ENCODE assay signal across 20 cellular contexts in the genomic region with DNA sequence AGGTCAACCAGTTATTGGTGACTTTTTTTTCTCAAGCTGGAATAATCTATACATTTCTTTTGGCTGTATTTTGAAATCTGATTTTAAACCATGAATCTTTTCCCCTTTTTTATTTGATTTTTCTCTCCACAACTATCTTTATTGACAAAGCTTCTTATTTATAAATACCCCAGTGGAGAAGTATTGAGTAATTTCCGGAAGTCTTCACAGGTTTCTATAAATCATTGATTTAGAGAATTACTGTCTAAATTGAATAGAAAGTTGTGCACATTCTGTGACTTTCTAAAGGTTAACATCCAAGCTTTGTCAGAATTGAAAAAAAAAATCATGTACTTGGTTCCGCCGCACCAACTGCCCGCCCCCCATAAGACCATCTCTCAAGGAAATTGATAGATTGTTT. TPM values are rescaled to one million over a fixed set of nuclear protein-coding genes. Genes with fewer than 3 reads are reported as not detected.
DNase-seq lines count a peak whose midpoint lies in the region; ATAC-seq, FAIRE-seq and TF ChIP-seq lines count a peak whose summit lies in the region.
"Had no signal": no experiment of that assay in that cellular context is flagged by ENCODE, and none has a peak within 500 bp of the region (broad histone marks: within the 10 kb centered on the region; RNA-seq: fewer than 3 reads in every experiment).

No MANE protein-coding gene starts in this region.

- CTCF ChIA-PET in activated CD4-positive, alpha-beta memory T cell treated with anti-CD3 and anti-CD28 coated beads, Interleukin-2, amount 10 ng/mL, durations not matched to agents 7 days and 5 days (lab: Charles Lee): interaction anchor here (0.7 to 1.6 kb wide), 5 partner anchors 8 to 38 kb away, joined by 3 to 5 read pairs (median 5); no protein-coding TSS in a partner anchor
- CTCF ChIA-PET in activated CD4-positive, alpha-beta memory T cell treated with anti-CD3 and anti-CD28 coated beads for 36 hours (lab: Charles Lee): interaction anchor here (0.7 to 1.9 kb wide), 3 partner anchors 8 to 39 kb away, joined by 3 to 10 read pairs (median 3); no protein-coding TSS in a partner anchor

- peaks cover 90% of the 10 kb centered on the region for H3K79me2 ChIP-seq in neural progenitor cell (ENCODE audit: low read depth)

- peaks cover 92% of the 10 kb centered on the region for H4K20me1 ChIP-seq in neural progenitor cell (ENCODE audit: low read depth)

- no peak for ATAC-seq in CD4-positive, CD25-positive, alpha-beta regulatory T cell (ENCODE audit: low read depth in 2 of 2)

- H3K4me3 Mint-ChIP-seq in activated CD4-positive, alpha-beta memory T cell treated with anti-CD3 and anti-CD28 coated beads, Interleukin-2, amount 10 ng/mL, durations not matched to agents 7 days and 5 days: no peak overlapping the region
- no peak overlapping the region for H3K4me3 Mint-ChIP-seq in activated CD4-positive, alpha-beta memory T cell treated with anti-CD3 and anti-CD28 coated beads for 36 hours
- no peak overlapping the region for H3K4me3 Mint-ChIP-seq in CD4-positive, CD25-positive, alpha-beta regulatory T cell
- H3K4me3 Mint-ChIP-seq in neural progenitor cell: no peak overlapping the region
- H3K4me3 Mint-ChIP-seq: B cell, H9 had no signal

- H3K36me3 Mint-ChIP-seq in activated CD4-positive, alpha-beta memory T cell treated with anti-CD3 and anti-CD28 coated beads, Interleukin-2, amount 10 ng/mL, durations not matched to agents 7 days and 5 days (ENCODE audit: low read depth): peaks cover 70% of the 10 kb centered on the region
- peaks cover 56% of the 10 kb centered on the region for H3K36me3 Mint-ChIP-seq in activated CD4-positive, alpha-beta memory T cell treated with anti-CD3 and anti-CD28 coated beads for 36 hours
- peaks cover 55% of the 10 kb centered on the region for H3K36me3 Mint-ChIP-seq in CD4-positive, CD25-positive, alpha-beta regulatory T cell
- H3K36me3 Mint-ChIP-seq in neural progenitor cell: peaks cover 45% of the 10 kb centered on the region

- H3K4me1 Mint-ChIP-seq in activated CD4-positive, alpha-beta memory T cell treated with anti-CD3 and anti-CD28 coated beads, Interleukin-2, amount 10 ng/mL, durations not matched to agents 7 days and 5 days: peaks cover 34% of the 10 kb centered on the region
- peaks cover 34% of the 10 kb centered on the region for H3K4me1 Mint-ChIP-seq in activated CD4-positive, alpha-beta memory T cell treated with anti-CD3 and anti-CD28 coated beads for 36 hours (ENCODE audit: low read depth)
- H3K4me1 Mint-ChIP-seq in CD4-positive, CD25-positive, alpha-beta regulatory T cell: peaks cover 28 to 37% (median 30%) of the 10 kb centered on the region in 4 donors
- H3K4me1 Mint-ChIP-seq in neural progenitor cell: no peaks in the 10 kb centered on the region
- H3K4me1 Mint-ChIP-seq: B cell had no signal

- H3K9ac ChIP-seq in neural progenitor cell: no peak overlapping the region
- H3K9ac ChIP-seq: KMS-11 had no signal

- no peak overlapping the region for H3K4me2 ChIP-seq in neural progenitor cell
- H3K4me2 ChIP-seq: KMS-11 had no signal

- H3K4me3 ChIP-seq in CD4-positive, CD25-positive, alpha-beta regulatory T cell (ENCODE audit: low read depth, low read length): no peak overlapping the region
- H3K4me3 ChIP-seq in neural progenitor cell (no peak overlapping the region), small intestine (ENCODE audit: low read depth in 1 of 2, low read length in 2 of 2) (no peak overlapping the region)

- H2AFZ ChIP-seq in neural progenitor cell (replicated peaks): no peak overlapping the region

- no peaks in the 10 kb centered on the region for H3K27me3 Mint-ChIP-seq in activated CD4-positive, alpha-beta memory T cell treated with anti-CD3 and anti-CD28 coated beads, Interleukin-2, amount 10 ng/mL, durations not matched to agents 7 days and 5 days
- no peaks in the 10 kb centered on the region for H3K27me3 Mint-ChIP-seq in activated CD4-positive, alpha-beta memory T cell treated with anti-CD3 and anti-CD28 coated beads for 36 hours
- no peaks in the 10 kb centered on the region for H3K27me3 Mint-ChIP-seq in CD4-positive, CD25-positive, alpha-beta regulatory T cell
- H3K27me3 Mint-ChIP-seq in neural progenitor cell (ENCODE audit: insufficient read depth, low read depth): peaks cover 2% of the 10 kb centered on the region
- H3K27me3 Mint-ChIP-seq: B cell had no signal

- no peak overlapping the region for H3K27ac ChIP-seq in CD4-positive, CD25-positive, alpha-beta regulatory T cell (ENCODE audit: insufficient read depth, low read length, poor library complexity, severe bottlenecking)
- peak overlapping the region; percentile 3; the same call in 1 of the 2 replicates for H3K27ac ChIP-seq in VCaP
- peak overlapping the region; percentile 39 for H3K27ac ChIP-seq in neural progenitor cell
- H3K27ac ChIP-seq in small intestine (ENCODE audit: low read depth in 1 of 2, low read length in 1 of 2): no peak overlapping the region
- H3K27ac ChIP-seq: HL-60, KMS-11 had no signal

- intact Hi-C loops in activated CD4-positive, alpha-beta memory T cell treated with anti-CD3 and anti-CD28 coated beads for 36 hours (cut with micrococcal nuclease): loop anchor here (2.0 kb wide), 1 partner anchor 46 kb away; no protein-coding TSS in a partner anchor

- POLR2A ChIA-PET in activated CD4-positive, alpha-beta memory T cell treated with anti-CD3 and anti-CD28 coated beads, Interleukin-2, amount 10 ng/mL, durations not matched to agents 7 days and 5 days (lab: Charles Lee): interaction anchor here (1.5 kb wide), 1 partner anchor 28 kb away, joined by 3 read pairs; no protein-coding TSS in a partner anchor
- POLR2A ChIA-PET in activated CD4-positive, alpha-beta memory T cell treated with anti-CD3 and anti-CD28 coated beads for 36 hours (lab: Charles Lee): no interaction called here

- H3K9me3 ChIP-seq in CD4-positive, CD25-positive, alpha-beta regulatory T cell (ENCODE audit: control insufficient read depth in 2 of 2, low read length in 2 of 2): no peaks in the 10 kb centered on the region
- H3K9me3 ChIP-seq in neural progenitor cell (ENCODE audit: low read depth) (no peaks in the 10 kb centered on the region), small intestine (ENCODE audit: control insufficient read depth, low read depth) (no peaks in the 10 kb centered on the region)
- H3K9me3 ChIP-seq: Caco-2 had no signal

- 94 to 97% (median 96%) methylated on average over 4 of the region's 4 CpGs for WGBS in small intestine, 3 donors

- H3K9me3 Mint-ChIP-seq in activated CD4-positive, alpha-beta memory T cell treated with anti-CD3 and anti-CD28 coated beads, Interleukin-2, amount 10 ng/mL, durations not matched to agents 7 days and 5 days: no peaks in the 10 kb centered on the region
- H3K9me3 Mint-ChIP-seq in activated CD4-positive, alpha-beta memory T cell treated with anti-CD3 and anti-CD28 coated beads for 36 hours: no peaks in the 10 kb centered on the region
- no peaks in the 10 kb centered on the region for H3K9me3 Mint-ChIP-seq in CD4-positive, CD25-positive, alpha-beta regulatory T cell
- no peaks in the 10 kb centered on the region for H3K9me3 Mint-ChIP-seq in neural progenitor cell
- H3K9me3 Mint-ChIP-seq: H9 had no signal

- H3K4me1 ChIP-seq in CD4-positive, CD25-positive, alpha-beta regulatory T cell (ENCODE audit: control insufficient read depth, insufficient read depth, low read length, poor library complexity, severe bottlenecking): no peaks in the 10 kb centered on the region
- H3K4me1 ChIP-seq in neural progenitor cell (peaks cover 48% of the 10 kb centered on the region), small intestine (ENCODE audit: control insufficient read depth in 2 of 2, insufficient read depth in 1 of 2, low read depth in 1 of 2, low read length in 1 of 2) (no peaks in the 10 kb centered on the region)
- H3K4me1 ChIP-seq: Caco-2 had no signal

- TF ChIP-seq CTCF in VCaP (conservative IDR thresholded peaks at IDR 0.05) (no peak), neural progenitor cell (IDR thresholded peaks at IDR 0.05) (no peak)

- DNase-seq in activated CD4-positive, alpha-beta memory T cell treated with anti-CD3 and anti-CD28 coated beads, Interleukin-2, amount 10 ng/mL, durations not matched to agents 7 days and 5 days: no peak
- no peak for DNase-seq in activated CD4-positive, alpha-beta memory T cell treated with anti-CD3 and anti-CD28 coated beads for 36 hours
- DNase-seq in CD4-positive, CD25-positive, alpha-beta regulatory T cell: no peak
- DNase-seq in neural progenitor cell (ENCODE audit: low spot score) (no peak), small intestine (no peak), urothelium cell line (ENCODE audit: low spot score) (no peak)
- no peak for DNase-seq in stimulated activated CD4-positive, alpha-beta T cell treated with anti-CD3 and anti-CD28 coated beads, Interleukin-15, amount 100 ng/mL, for 24 hours
- DNase-seq: 8988T, Caco-2, GDM1, H9, NCI-H1417, NCI-H187, NCI-H2227 treated with DMSO at 0.1 percent for 48 hours, NCI-H510A treated with DMSO at 0.1 percent for 48 hours, NCI-H774 had no signal

- H3K36me3 ChIP-seq in CD4-positive, CD25-positive, alpha-beta regulatory T cell (ENCODE audit: control insufficient read depth, insufficient read depth, low read length): peaks cover 93% of the 10 kb centered on the region
- H3K36me3 ChIP-seq in neural progenitor cell (peaks cover 18% of the 10 kb centered on the region), small intestine (ENCODE audit: control insufficient read depth in 2 of 2, insufficient read depth in 2 of 2, low read length in 2 of 2) (peaks cover 11 to 54% of the 10 kb centered on the region in 2 donors)

- peaks cover 59% of the 10 kb centered on the region for H3F3A ChIP-seq in neural progenitor cell (ENCODE audit: low read depth)

- no peak for FAIRE-seq in small intestine (lab: Jason Lieb, UNC)
- no peak for FAIRE-seq in urothelium cell line (lab: Jason Lieb, UNC)

- H3K27ac Mint-ChIP-seq in activated CD4-positive, alpha-beta memory T cell treated with anti-CD3 and anti-CD28 coated beads, Interleukin-2, amount 10 ng/mL, durations not matched to agents 7 days and 5 days: peak overlapping the region; percentile 8
- no peak overlapping the region for H3K27ac Mint-ChIP-seq in activated CD4-positive, alpha-beta memory T cell treated with anti-CD3 and anti-CD28 coated beads for 36 hours
- H3K27ac Mint-ChIP-seq in CD4-positive, CD25-positive, alpha-beta regulatory T cell: peak overlapping the region; percentile 9 to 80 (median 31)
- H3K27ac Mint-ChIP-seq in neural progenitor cell: no peak overlapping the region
- H3K27ac Mint-ChIP-seq: B cell had no signal

- H3K27me3 ChIP-seq in CD4-positive, CD25-positive, alpha-beta regulatory T cell (ENCODE audit: control insufficient read depth, insufficient read depth, low read length): no peaks in the 10 kb centered on the region
- H3K27me3 ChIP-seq in neural progenitor cell (no peaks in the 10 kb centered on the region), small intestine (ENCODE audit: control insufficient read depth in 2 of 2, insufficient read depth in 2 of 2, low read length in 2 of 2) (no peaks in the 10 kb centered on the region)

RNA-seq across cellular contexts. Expression of a gene that starts 39.8 kb away (rescaled TPM):
- total RNA-seq in activated CD4-positive, alpha-beta memory T cell treated with anti-CD3 and anti-CD28 coated beads, Interleukin-2, amount 10 ng/mL, durations not matched to agents 7 days and 5 days: 100 to 1,000 TPM; 296 to 302 TPM
- total RNA-seq in activated CD4-positive, alpha-beta memory T cell treated with anti-CD3 and anti-CD28 coated beads for 36 hours: 100 to 1,000 TPM; 510 to 515 TPM
- 178 TPM for total RNA-seq in CD4-positive, CD25-positive, alpha-beta regulatory T cell
- 100 to 1,000 TPM; 272 to 336 (median 287) TPM for polyA plus RNA-seq in CD4-positive, CD25-positive, alpha-beta regulatory T cell
- 585 and 807 TPM in 2 replicates for total RNA-seq in neural progenitor cell (ENCODE audit: low replicate concordance)
- polyA plus RNA-seq in small intestine: 100 to 1,000 TPM in 1 of 3 donors, 10 to 100 TPM in 2; 76.7 to 119 (median 79.7) TPM

Comparison
In these comparisons a context has a peak if more than half of its experiments do, and no peak if none do; other contexts are left out.
1. H3K27ac Mint-ChIP-seq: peak in activated CD4-positive, alpha-beta memory T cell treated with anti-CD3 and anti-CD28 coated beads, Interleukin-2, amount 10 ng/mL, durations not matched to agents 7 days and 5 days (single experiment) and CD4-positive, CD25-positive, alpha-beta regulatory T cell (3 of 3); none in activated CD4-positive, alpha-beta memory T cell treated with anti-CD3 and anti-CD28 coated beads for 36 hours (single experiment) and neural progenitor cell (single experiment).
2. H3K27ac ChIP-seq: peak in VCaP (single experiment) and neural progenitor cell (single experiment); none in CD4-positive, CD25-positive, alpha-beta regulatory T cell (single experiment) and small intestine (0 of 2).